8 cellular contexts compared by ENCODE assay signal in genomic region chr7:130880668-130881067, GRCh38.
DNase-seq lines count a peak whose midpoint lies in the region; ATAC-seq and TF ChIP-seq lines count a peak whose summit lies in the region.
"Had no signal": no experiment of that assay in that cellular context is flagged by ENCODE, and none has a peak within 500 bp of the region (broad histone marks: within the 10 kb centered on the region; RNA-seq: fewer than 3 reads in every experiment).

No MANE protein-coding gene starts in this region.

- TF ChIP-seq CTCF in PC-9 (conservative IDR thresholded peaks at IDR 0.05) (no peak), gastrocnemius medialis (IDR thresholded peaks at IDR 0.05 in 4 of 5, conservative IDR thresholded peaks at IDR 0.05 in 1 of 5) (no peak)

- no peak overlapping the region for H3K4me2 ChIP-seq in PC-9

- TF ChIP-seq POLR2A in gastrocnemius medialis (IDR thresholded peaks at IDR 0.05) = peak in 1 of 2 donors; percentile 25

- H2AFZ ChIP-seq in PC-9 = no peak overlapping the region

- H3K9me3 ChIP-seq in PC-9 (ENCODE audit: insufficient read depth, low read depth) (no peaks in the 10 kb centered on the region), esophagus (ENCODE audit: control insufficient read depth in 2 of 2, insufficient read depth in 1 of 2, low read depth in 1 of 2, low read length in 1 of 2) (no peaks in the 10 kb centered on the region), gastrocnemius medialis (no peaks in the 10 kb centered on the region)

- H3K4me3 ChIP-seq in PC-9 (no peak overlapping the region), esophagus (ENCODE audit: low read depth in 1 of 2, low read length in 2 of 2) (no peak overlapping the region), gastrocnemius medialis (no peak overlapping the region)

- intact Hi-C loops in PC-9 (cut with micrococcal nuclease; ENCODE audit: unreplicated experiment) = no loop called here
- intact Hi-C loops in gastrocnemius medialis (cut with DNase I; ENCODE audit: low total_unique reads) = no loop called here

- H3K36me3 ChIP-seq in PC-9 (ENCODE audit: low read depth) = peaks cover 95% of the 10 kb centered on the region
- peaks cover 13 to 18% of the 10 kb centered on the region in 2 donors for H3K36me3 ChIP-seq in esophagus (ENCODE audit: control insufficient read depth in 2 of 2, insufficient read depth in 2 of 2, low read length in 1 of 2)
- H3K36me3 ChIP-seq in gastrocnemius medialis = peaks cover 2 to 85% of the 10 kb centered on the region in 2 donors

- WGBS in esophagus, 2 donors = 84 to 87% methylated on average over 5 of the region's 5 CpGs

- H3K4me1 ChIP-seq in PC-9 (replicated peaks; ENCODE audit: insufficient read depth) (peaks cover 22% of the 10 kb centered on the region), esophagus (ENCODE audit: control insufficient read depth in 2 of 2, insufficient read depth in 2 of 2, low read length in 1 of 2) (peaks cover 0 to under 1% of the 10 kb centered on the region in 2 donors), gastrocnemius medialis (peaks cover 86 to 97% of the 10 kb centered on the region in 2 donors)

- peak; percentile 34 for DNase-seq in ELR (ENCODE audit: low read depth)
- no peak for DNase-seq in PC-9
- peak in 1 of 2 donors; percentile 62 for DNase-seq in gastrocnemius medialis
- no peak for DNase-seq in effector CD8-positive, alpha-beta T cell (lab: John Stamatoyannopoulos, UW)
- DNase-seq in NCI-H2107 treated with DMSO at 0.1 percent for 48 hours (lab: John Stamatoyannopoulos, UW; ENCODE audit: unreplicated experiment) = no peak
- DNase-seq: NCI-H1417 had no signal

- no peaks in the 10 kb centered on the region for H3K9me2 ChIP-seq in PC-9 (ENCODE audit: insufficient read depth)

- H3K27me3 ChIP-seq in PC-9 (ENCODE audit: insufficient read depth, low read depth) (no peaks in the 10 kb centered on the region), esophagus (ENCODE audit: control insufficient read depth in 1 of 2, insufficient read depth in 2 of 2, low read length in 2 of 2) (no peaks in the 10 kb centered on the region), gastrocnemius medialis (no peaks in the 10 kb centered on the region)

- H3K79me2 ChIP-seq in PC-9 (ENCODE audit: low read depth) = peaks cover 93% of the 10 kb centered on the region

- no TSS peak for BruUV-seq in PC-9 (replicated peaks; lab: Mats Ljungman, UMichigan)

- ATAC-seq in gastrocnemius medialis (peak; percentile 54 to 70), GM19467 (IDR thresholded peaks at IDR 0.05; ENCODE audit: unreplicated experiment) (no peak)

- H3K27ac ChIP-seq in PC-9 = 0 out of 2 replicates have a peak overlapping the region, but pooled peaks have one; percentile 18
- peak overlapping the region; percentile 39 to 63 for H3K27ac ChIP-seq in esophagus (ENCODE audit: low read depth in 2 of 2, low read length in 1 of 2)
- H3K27ac ChIP-seq in gastrocnemius medialis = peak overlapping the region; percentile 89 to 97 (median 94)

- H4K20me1 ChIP-seq in PC-9 (ENCODE audit: insufficient read depth) = peaks cover 73% of the 10 kb centered on the region

- POLR2A ChIA-PET in PC-9 (lab: Charles Lee; ENCODE audit: unreplicated experiment) = no interaction called here

- CTCF ChIA-PET in PC-9 (lab: Charles Lee) = interaction anchor here (0.6 kb wide), 1 partner anchor 123 kb away, joined by 9 read pairs; no protein-coding TSS in a partner anchor

- in situ Hi-C loops in gastrocnemius medialis (cut with MboI; ENCODE audit: low sequenced_read_pairs in 4 of 4) = loop anchor here in 1 of 4 donors (25.0 kb wide), 1 partner anchor 157 kb away; no protein-coding TSS in a partner anchor

- H3F3A ChIP-seq in PC-9 (ENCODE audit: insufficient read depth, low read depth) = peaks cover 98% of the 10 kb centered on the region

Comparison
In these comparisons a context has a peak if more than half of its experiments do, and no peak if none do; other contexts are left out.
1. H3K27ac ChIP-seq: peak in every context shown above with its lines; median percentile 94 in gastrocnemius medialis; 51 in esophagus; 18 in PC-9.